Comparison of ENCODE assay signal across 8 cellular contexts in genomic region chr17:63445065-63445464, GRCh38. TPM values are rescaled to one million over a fixed set of nuclear protein-coding genes. Genes with fewer than 3 reads are reported as not detected.
DNase-seq lines count a peak whose midpoint lies in the region; ATAC-seq and TF ChIP-seq lines count a peak whose summit lies in the region.

No MANE protein-coding gene starts in this region.

- H3K4me1 ChIP-seq in sigmoid colon = peaks cover 0 to 28% (median 18%) of the 10 kb centered on the region in 4 donors

- TF ChIP-seq CTCF in WTC11 (IDR thresholded peaks at IDR 0.05) = no peak
- TF ChIP-seq CTCF in glutamatergic neuron (IDR thresholded peaks at IDR 0.05; ENCODE audit: partially characterized antibody, unreplicated experiment) = no peak
- no peak for TF ChIP-seq CTCF in sigmoid colon (IDR thresholded peaks at IDR 0.05)
- TF ChIP-seq CTCF in GM13977 (IDR thresholded peaks at IDR 0.05; ENCODE audit: extremely low read depth, insufficient read depth, missing control alignments) = no peak

- intact Hi-C loops in sigmoid colon (cut with DNase I) = loop anchor here (5.0 kb wide), 2 partner anchors 167 to 682 kb away; no protein-coding TSS in a partner anchor

- no peaks in the 10 kb centered on the region for H3K36me3 ChIP-seq in sigmoid colon

- H3K36me3 Mint-ChIP-seq in WTC11 (no peaks in the 10 kb centered on the region), glutamatergic neuron (ENCODE audit: unreplicated experiment) (no peaks in the 10 kb centered on the region)

- no peaks in the 10 kb centered on the region for H3K9me3 ChIP-seq in sigmoid colon

- CTCF ChIA-PET in WTC11 (lab: Charles Lee) = interaction anchor here (0.7 to 15.9 kb wide), 10 partner anchors 10 to 328 kb away, joined by 3 to 298 read pairs (median 6); partner anchors contain the start of genes ACE, DCAF7 and MAP3K3

- 23 to 55% methylated on average over 7 of the region's 7 CpGs for WGBS in sigmoid colon, 2 donors

- H3K4me3 Mint-ChIP-seq in WTC11 = peak overlapping the region; percentile 64
- H3K4me3 Mint-ChIP-seq in glutamatergic neuron (ENCODE audit: unreplicated experiment) = peak overlapping the region; percentile 82

- H3K27ac Mint-ChIP-seq in WTC11 (no peak overlapping the region), glutamatergic neuron (ENCODE audit: unreplicated experiment) (no peak overlapping the region)

- H3K4me1 Mint-ChIP-seq in WTC11 (peaks cover 36% of the 10 kb centered on the region), glutamatergic neuron (ENCODE audit: low read depth, unreplicated experiment) (peaks cover 21% of the 10 kb centered on the region)

- peaks cover 5% of the 10 kb centered on the region for H3K27me3 Mint-ChIP-seq in WTC11 (ENCODE audit: low read depth)
- H3K27me3 Mint-ChIP-seq in glutamatergic neuron (ENCODE audit: unreplicated experiment) = peaks cover 3% of the 10 kb centered on the region

- no peak for TF ChIP-seq EP300 in sigmoid colon (IDR thresholded peaks at IDR 0.05)

- POLR2A ChIA-PET in WTC11 (lab: Charles Lee) = interaction anchor here (0.6 to 0.9 kb wide), 2 partner anchors 26 to 33 kb away, joined by 3 to 4 read pairs; no protein-coding TSS in a partner anchor

- H3K9me3 Mint-ChIP-seq in WTC11 (no peaks in the 10 kb centered on the region), glutamatergic neuron (ENCODE audit: unreplicated experiment) (peaks cover 6% of the 10 kb centered on the region)

- H3K27ac ChIP-seq in sigmoid colon = peak overlapping the region in 3 of 4 donors; percentile 74 to 80 (median 75)

- no peaks in the 10 kb centered on the region for H3K27me3 ChIP-seq in sigmoid colon

- peak overlapping the region; percentile 41 to 71 (median 63) for H3K4me3 ChIP-seq in sigmoid colon

- no peak for ATAC-seq in WTC11
- ATAC-seq in GM19035 (IDR thresholded peaks at IDR 0.05; ENCODE audit: unreplicated experiment) = no peak
- no peak for ATAC-seq in GM18909 (IDR thresholded peaks at IDR 0.05; ENCODE audit: poor library complexity, unreplicated experiment)

- in situ Hi-C loops in GM13977 (cut with MboI; ENCODE audit: low pct_unique_long_range_greater_than_20kb, low sequenced_read_pairs, unreplicated experiment) = loop anchor here (25.0 kb wide), 1 partner anchor 392 kb away; the partner anchor contains the start of genes FTSJ3, PSMC5 and SMARCD2

- DNase-seq in NCI-H2227 (lab: John Stamatoyannopoulos, UW; ENCODE audit: unreplicated experiment) (peak; percentile 15), NCI-H2227 treated with DMSO at 0.1 percent for 48 hours (lab: John Stamatoyannopoulos, UW) (no peak), WTC11 (ENCODE audit: low spot score) (no peak), glutamatergic neuron (no peak), sigmoid colon (no peak), GM13977 (ENCODE audit: low spot score) (no peak)

- no peak for TF ChIP-seq POLR2A in sigmoid colon (IDR thresholded peaks at IDR 0.05)

TF ChIP-seq in WTC11, 78 proteins besides CTCF, POLR2A, EP300 and RAD21:
- TF ChIP-seq ETV6 (CRISPR knock-in tag; IDR thresholded peaks at IDR 0.05) (no peak), ZNF121 (CRISPR knock-in tag; IDR thresholded peaks at IDR 0.05) (no peak), OVOL2 (CRISPR knock-in tag; IDR thresholded peaks at IDR 0.05; ENCODE audit: borderline replicate concordance) (no peak), NR3C1 (CRISPR knock-in tag; conservative IDR thresholded peaks at IDR 0.05; ENCODE audit: low read depth) (no peak), TEAD1 (CRISPR knock-in tag; IDR thresholded peaks at IDR 0.05) (no peak)

RNA-seq across cellular contexts. Expression of gene CYB561, which starts 1.0 kb away (rescaled TPM):
- total RNA-seq in WTC11 (2021) (27.0 to 35.1 TPM (median 28.7 TPM) in 3 replicates), glutamatergic neuron (ENCODE audit: unreplicated experiment) (17.2 TPM), sigmoid colon (10 to 100 TPM in 3 of 4 donors, 1 to 10 TPM in 1; 6.3 to 16.4 (median 12.9) TPM)
- polyA plus RNA-seq in sigmoid colon = 10 to 100 TPM in 2 of 3 donors, 1 to 10 TPM in 1; 9.0 to 59.2 (median 10.2) TPM

RNA-seq across cellular contexts. Expression of gene ACE, which starts 31.8 kb away (rescaled TPM):
- 7.0 to 8.1 TPM (median 7.8 TPM) in 3 replicates for total RNA-seq in WTC11 (2021)
- total RNA-seq in glutamatergic neuron (ENCODE audit: unreplicated experiment) = 3.7 TPM
- 10 to 100 TPM in 1 of 4 donors, 1 to 10 TPM in 3; 1.4 to 24.9 (median 2.8) TPM for total RNA-seq in sigmoid colon
- 1 to 10 TPM; 2.4 to 9.8 (median 2.5) TPM for polyA plus RNA-seq in sigmoid colon
